In the genomic region with DNA sequence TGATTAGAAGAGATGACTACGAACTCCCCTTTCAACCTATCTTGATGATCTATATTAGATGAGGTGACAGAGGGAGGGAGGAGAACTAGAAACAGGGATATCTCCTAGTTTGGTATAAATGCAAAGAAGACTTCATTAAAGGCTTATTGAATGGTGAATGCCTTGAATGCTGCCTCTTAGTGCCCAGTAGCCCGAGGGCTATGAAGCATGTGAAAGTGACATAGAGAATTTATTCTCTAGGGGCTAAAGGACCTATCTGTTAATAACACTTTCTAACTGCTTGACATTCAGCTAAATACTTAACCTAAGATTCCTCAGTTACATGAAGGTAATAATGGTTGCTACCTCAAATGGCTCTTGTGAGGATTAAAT, we compare ENCODE assay signal across 26 cellular contexts.
DNase-seq lines count a peak whose midpoint lies in the region; ATAC-seq, FAIRE-seq and TF ChIP-seq lines count a peak whose summit lies in the region.
"Had no signal": no experiment of that assay in that cellular context is flagged by ENCODE, and none has a peak within 500 bp of the region (broad histone marks: within the 10 kb centered on the region; RNA-seq: fewer than 3 reads in every experiment).

No MANE protein-coding gene starts in this region.

- H3K4me1 ChIP-seq in endothelial cell of umbilical vein (ENCODE audit: control insufficient read depth, extremely low read depth, insufficient read depth, low read length): peaks cover 18% of the 10 kb centered on the region
- H3K4me1 ChIP-seq: HAP-1 had no signal

- no peak for ATAC-seq in HG03025 (IDR thresholded peaks at IDR 0.05; ENCODE audit: low FRiP score, unreplicated experiment)
- ATAC-seq: SK-N-SH treated with all-trans-retinoic acid at 6 μM for 48 hours had no signal

- no TSS peak for BruUV-seq in endothelial cell of umbilical vein (replicated peaks; lab: Mats Ljungman, UMichigan)

- no peak for FAIRE-seq in endothelial cell of umbilical vein (lab: Jason Lieb, UNC)
- no peak for FAIRE-seq in GM12891 (lab: Jason Lieb, UNC)
- FAIRE-seq: GM19239, HTR-8/SVneo had no signal

- H3K27me3 Mint-ChIP-seq in nephron (ENCODE audit: low read depth): no peaks in the 10 kb centered on the region
- H3K27me3 Mint-ChIP-seq: B cell; CD4-positive, alpha-beta T cell; IgD-negative memory B cell had no signal

- no peaks in the 10 kb centered on the region for H3K36me3 Mint-ChIP-seq in nephron (ENCODE audit: low read depth)
- H3K36me3 Mint-ChIP-seq: IgD-negative memory B cell had no signal

- no peaks in the 10 kb centered on the region for H4K20me1 ChIP-seq in endothelial cell of umbilical vein (replicated peaks; ENCODE audit: control insufficient read depth, extremely low read depth, insufficient read depth, low read length)

- H2AFZ ChIP-seq in endothelial cell of umbilical vein (ENCODE audit: low read depth, low read length): peak overlapping the region; percentile 66

- no peaks in the 10 kb centered on the region for H3K36me3 ChIP-seq in endothelial cell of umbilical vein (ENCODE audit: control insufficient read depth in 2 of 2, extremely low read depth in 1 of 2, insufficient read depth in 2 of 2, low read length in 2 of 2)
- H3K36me3 ChIP-seq: HAP-1, MG63 had no signal

- dilution Hi-C loops in endothelial cell of umbilical vein (cut with MboI; ENCODE audit: extremely low pct_ligation_motif_present, low sequenced_read_pairs): no loop called here

- H3K4me3 ChIP-seq in endothelial cell of umbilical vein (replicated peaks in 1 of 3; ENCODE audit: insufficient read depth in 1 of 3, low read depth in 1 of 3, low read length in 3 of 3): no peak overlapping the region
- H3K4me3 ChIP-seq: HAP-1, MG63 had no signal

- no peaks in the 10 kb centered on the region for H3K9me3 ChIP-seq in endothelial cell of umbilical vein (replicated peaks; ENCODE audit: control insufficient read depth, insufficient read depth, low read length)
- H3K9me3 ChIP-seq: MG63 had no signal

- no peak overlapping the region for H3K9ac ChIP-seq in endothelial cell of umbilical vein (replicated peaks; ENCODE audit: extremely low read depth, insufficient read depth, low read length)

- no peak overlapping the region for H3K27ac ChIP-seq in endothelial cell of umbilical vein (ENCODE audit: insufficient read depth, low read depth, low read length)
- H3K27ac ChIP-seq: 22Rv1 had no signal

- peak overlapping the region; percentile 40 to 96 (median 96) for H3K27ac Mint-ChIP-seq in nephron
- H3K27ac Mint-ChIP-seq: B cell; CD4-positive, alpha-beta T cell; IgD-negative memory B cell had no signal

- TF ChIP-seq POLR2A in endothelial cell of umbilical vein (IDR thresholded peaks at IDR 0.05; ENCODE audit: low read depth, low read length): no peak
- TF ChIP-seq POLR2A in GM12891 (IDR thresholded peaks at IDR 0.05; ENCODE audit: low read depth, low read length): no peak

- H3K4me1 Mint-ChIP-seq in nephron: peaks cover 34% of the 10 kb centered on the region
- H3K4me1 Mint-ChIP-seq: B cell had no signal

- no peaks in the 10 kb centered on the region for H3K9me3 Mint-ChIP-seq in nephron
- H3K9me3 Mint-ChIP-seq: CD4-positive, alpha-beta T cell; IgD-negative memory B cell had no signal

- H3K4me2 ChIP-seq in endothelial cell of umbilical vein (ENCODE audit: insufficient read depth, low read length): no peak overlapping the region

- no peaks in the 10 kb centered on the region for H3K9me1 ChIP-seq in endothelial cell of umbilical vein (replicated peaks; ENCODE audit: control insufficient read depth, extremely low read depth, insufficient read depth, low read length)

- no peak overlapping the region for H3K4me3 Mint-ChIP-seq in nephron
- H3K4me3 Mint-ChIP-seq: B cell; CD4-positive, alpha-beta T cell; IgD-negative memory B cell had no signal

- POLR2A ChIA-PET in endothelial cell of umbilical vein (lab: Charles Lee): no interaction called here

- H3K27me3 ChIP-seq in endothelial cell of umbilical vein (ENCODE audit: control insufficient read depth in 2 of 2, insufficient read depth in 2 of 2, low read length in 2 of 2): no peaks in the 10 kb centered on the region
- H3K27me3 ChIP-seq: MG63 had no signal

- CTCF ChIA-PET in endothelial cell of umbilical vein (lab: Charles Lee): interaction anchor here (2.0 kb wide), 1 partner anchor 24 kb away, joined by 6 read pairs; no protein-coding TSS in a partner anchor

- peak; percentile 5 for DNase-seq in NCI-H1436 (lab: John Stamatoyannopoulos, UW)
- DNase-seq in NCI-H1436 treated with DMSO at 0.1 percent for 48 hours (lab: John Stamatoyannopoulos, UW): no peak
- peak; percentile 3 for DNase-seq in endothelial cell of umbilical vein (ENCODE audit: low read depth, low spot score)
- no peak for DNase-seq in T1000 (lab: John Stamatoyannopoulos, UW)
- DNase-seq in GM12891 (ENCODE audit: insufficient read length, low spot score): no peak
- DNase-seq in Kasumi-1 (lab: John Stamatoyannopoulos, UW): no peak
- DNase-seq: CD4-positive, alpha-beta T cell; DMS153; GF-D8; Karpas-422; MG63; NCI-H1048; NCI-H2081; NCI-H510A treated with DMSO at 0.1 percent for 48 hours; NCI-H774; RPMI8226; SHP77 treated with DMSO at 0.1 percent for 48 hours had no signal

- TF ChIP-seq CTCF in endothelial cell of umbilical vein (IDR thresholded peaks at IDR 0.05; ENCODE audit: extremely low read depth in 1 of 2, insufficient read depth in 1 of 2, low read depth in 1 of 2, low read length in 2 of 2) (no peak), nephron (IDR thresholded peaks at IDR 0.05; ENCODE audit: unreplicated experiment in 3 of 3) (no peak)

- no peaks in the 10 kb centered on the region for H3K79me2 ChIP-seq in endothelial cell of umbilical vein (ENCODE audit: control insufficient read depth, insufficient read depth, low read length)

- intact Hi-C loops in endothelial cell of umbilical vein (cut with micrococcal nuclease): no loop called here

TF ChIP-seq in endothelial cell of umbilical vein, 7 proteins besides CTCF, POLR2A, EP300 and RAD21:
- TF ChIP-seq JUN (IDR thresholded peaks at IDR 0.05; ENCODE audit: borderline replicate concordance, insufficient read depth, insufficient read length, low read depth) (no peak), FOS (IDR thresholded peaks at IDR 0.05; ENCODE audit: borderline replicate concordance, insufficient read depth, low read length) (no peak), GATA2 (IDR thresholded peaks at IDR 0.05; ENCODE audit: insufficient read depth, insufficient read length, low read depth, low read length) (no peak), MYC (IDR thresholded peaks at IDR 0.05; ENCODE audit: low read depth, low read length) (no peak), EZH2 (IDR thresholded peaks at IDR 0.05; ENCODE audit: borderline replicate concordance, low read depth, low read length, severe bottlenecking) (no peak), POLR2AphosphoS5 (IDR thresholded peaks at IDR 0.05; ENCODE audit: insufficient read depth, low read depth, low read length) (no peak)
- TF ChIP-seq, protein P1, sequence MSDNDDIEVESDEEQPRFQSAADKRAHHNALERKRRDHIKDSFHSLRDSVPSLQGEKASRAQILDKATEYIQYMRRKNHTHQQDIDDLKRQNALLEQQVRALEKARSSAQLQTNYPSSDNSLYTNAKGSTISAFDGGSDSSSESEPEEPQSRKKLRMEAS (IDR thresholded peaks at IDR 0.05; ENCODE audit: insufficient read depth, insufficient read length): no peak

TF ChIP-seq in GM12891, 5 proteins besides CTCF, POLR2A, EP300 and RAD21:
- no peak for TF ChIP-seq SPI1 (IDR thresholded peaks at IDR 0.05; ENCODE audit: low read depth, low read length)

Comparison
In these comparisons a context has a peak if more than half of its experiments do, and no peak if none do; other contexts are left out.
1. DNase-seq: peak in NCI-H1436 (single experiment) and endothelial cell of umbilical vein (single experiment); none in NCI-H1436 treated with DMSO at 0.1 percent for 48 hours (single experiment), T1000 (single experiment), GM12891 (single experiment) and Kasumi-1 (0 of 2).